In the genomic region with DNA sequence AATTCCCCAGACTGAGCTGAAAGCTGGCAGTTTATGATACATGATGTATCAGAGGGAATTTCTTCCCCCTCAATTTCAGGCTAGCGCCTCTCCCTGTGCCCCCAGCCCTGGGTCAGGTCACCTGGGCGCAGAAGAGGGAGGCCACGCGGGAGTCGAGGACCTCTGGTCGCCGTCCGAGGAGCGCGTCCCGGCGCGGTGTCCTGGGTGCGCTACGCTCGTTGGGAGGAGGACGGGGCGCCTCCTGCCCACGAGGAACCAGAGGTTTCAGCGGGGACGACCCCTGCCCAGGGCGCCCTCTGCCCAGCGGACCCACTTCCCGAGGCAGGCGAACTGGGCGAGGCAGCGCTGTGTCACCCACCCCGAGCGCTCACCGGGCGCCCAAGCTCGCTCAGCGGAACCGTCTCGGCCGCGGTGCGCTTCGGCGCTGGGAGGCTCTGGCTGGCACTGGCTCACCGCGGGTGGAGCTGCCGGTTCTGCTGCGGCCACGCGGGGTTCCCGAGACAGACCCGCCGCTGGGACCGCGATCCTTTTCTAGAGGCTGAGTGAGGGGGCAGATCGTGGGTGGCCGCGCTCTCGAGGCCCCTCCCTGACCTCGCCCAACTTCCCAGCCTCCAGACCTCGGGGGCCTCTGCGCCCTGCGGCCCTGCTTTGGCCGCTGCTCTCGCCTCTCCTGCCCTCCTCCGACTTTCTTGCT, we compare ENCODE assay signal across 8 cellular contexts. TPM values are rescaled to one million over a fixed set of nuclear protein-coding genes. Genes with fewer than 3 reads are reported as not detected.
A peak's percentile ranks its signal among the peaks of the same experiment; 100 is the strongest.
DNase-seq lines count a peak whose midpoint lies in the region; ATAC-seq and TF ChIP-seq lines count a peak whose summit lies in the region.

A gene (minus strand): TSS at position 504 of the 694 bp plus-strand sequence. CDS start 1,556 bp downstream, outside the sequence.

- TF ChIP-seq POLR2A in GM18505 (IDR thresholded peaks at IDR 0.05; ENCODE audit: borderline replicate concordance, extremely low read depth, insufficient read depth, insufficient read length): no peak

- H3K4me2 ChIP-seq in parathyroid adenoma (ENCODE audit: low read length): peak within 1 kb of the TSS; percentile 31

- TF ChIP-seq CTCF in heart right ventricle (IDR thresholded peaks at IDR 0.05): no peak
- no peak for TF ChIP-seq CTCF in parathyroid adenoma (IDR thresholded peaks at IDR 0.05)

- ATAC-seq in SK-N-SH treated with all-trans-retinoic acid at 6 μM for 48 hours (peak; percentile 97), heart right ventricle (peak in 2 of 8 donors; percentile 37 to 70), GM18505 (IDR thresholded peaks at IDR 0.05; ENCODE audit: unreplicated experiment) (no peak)

- H3K9ac ChIP-seq in ES-I3 (ENCODE audit: low read depth, low read length) (peak within 1 kb of the TSS; percentile 56; the same call in 1 of the 2 replicates), parathyroid adenoma (no peak within 1 kb of the TSS)

- H3K27ac ChIP-seq in heart right ventricle (no peak within 1 kb of the TSS), parathyroid adenoma (no peak within 1 kb of the TSS)

- DNase-seq in heart right ventricle (no peak), NCI-H2196 (lab: John Stamatoyannopoulos, UW; ENCODE audit: unreplicated experiment) (no peak)
- no peak for DNase-seq in activated effector memory CD4-positive, alpha-beta T cell treated with anti-CD3 and anti-CD28 coated beads, Interleukin-2, amount 50 U/mL, for 16 hours
- DNase-seq in effector CD8-positive, alpha-beta T cell (lab: John Stamatoyannopoulos, UW): no peak

- H2AFZ ChIP-seq in parathyroid adenoma: peak within 1 kb of the TSS; percentile 30

- WGBS in heart right ventricle, 2 donors: 1 to 4% methylated on average over 60 to 62 of the region's 62 CpGs

- intact Hi-C loops in heart right ventricle (cut with DNase I): no loop called here

- H3K4me3 ChIP-seq in heart right ventricle: peak within 1 kb of the TSS in 9 of 10 donors; percentile 18 to 44 (median 31)
- no peak within 1 kb of the TSS for H3K4me3 ChIP-seq in parathyroid adenoma (ENCODE audit: low read depth, low read length)

- H3K27me3 ChIP-seq in heart right ventricle (peaks cover 9 to 91% (median 66%) of the 10 kb centered on the region in 7 donors), parathyroid adenoma (ENCODE audit: control insufficient read depth, insufficient read depth, low read length) (peaks cover 14% of the 10 kb centered on the region)

- H3K9me3 ChIP-seq in ES-I3 (ENCODE audit: control insufficient read depth, insufficient read depth, low read length) (no peaks in the 10 kb centered on the region), heart right ventricle (no peaks in the 10 kb centered on the region), parathyroid adenoma (ENCODE audit: control insufficient read depth, low read length) (no peaks in the 10 kb centered on the region)

- no peaks in the 10 kb centered on the region for H3K79me2 ChIP-seq in parathyroid adenoma

- H3K4me1 ChIP-seq in ES-I3 (ENCODE audit: insufficient read depth, low read length) (no peaks in the 10 kb centered on the region), heart right ventricle (peaks cover 0 to 8% (median 5%) of the 10 kb centered on the region in 9 donors), parathyroid adenoma (no peaks in the 10 kb centered on the region)

- H3K36me3 ChIP-seq in ES-I3 (ENCODE audit: insufficient read depth, low read length) (no peaks in the 10 kb centered on the region), heart right ventricle (no peaks in the 10 kb centered on the region), parathyroid adenoma (ENCODE audit: control insufficient read depth, insufficient read depth, low read length) (no peaks in the 10 kb centered on the region)

TF ChIP-seq in SK-N-SH treated with all-trans-retinoic acid at 6 μM for 48 hours, 23 proteins besides CTCF, POLR2A, EP300 and RAD21 (continues in another document):
- TF ChIP-seq TCF4 (CRISPR knock-in tag; IDR thresholded peaks at IDR 0.05; ENCODE audit: borderline replicate concordance) (no peak), OSR1 (CRISPR knock-in tag; IDR thresholded peaks at IDR 0.05) (no peak), BACH2 (CRISPR knock-in tag; IDR thresholded peaks at IDR 0.05; ENCODE audit: borderline replicate concordance) (no peak), ZC3H10 (CRISPR knock-in tag; IDR thresholded peaks at IDR 0.05) (no peak), ZFP30 (CRISPR knock-in tag; IDR thresholded peaks at IDR 0.05) (no peak), GLIS3 (CRISPR knock-in tag; IDR thresholded peaks at IDR 0.05) (no peak), ARNTL (CRISPR knock-in tag; IDR thresholded peaks at IDR 0.05; ENCODE audit: borderline replicate concordance, low read depth) (no peak), ZNF8 (CRISPR knock-in tag; IDR thresholded peaks at IDR 0.05) (no peak), PPARA (CRISPR knock-in tag; IDR thresholded peaks at IDR 0.05; ENCODE audit: borderline replicate concordance) (no peak), RARB (CRISPR knock-in tag; IDR thresholded peaks at IDR 0.05) (no peak), ESRRG (CRISPR knock-in tag; IDR thresholded peaks at IDR 0.05) (no peak), CSDC2 (CRISPR knock-in tag; IDR thresholded peaks at IDR 0.05) (no peak)
- TF ChIP-seq, protein P1, sequence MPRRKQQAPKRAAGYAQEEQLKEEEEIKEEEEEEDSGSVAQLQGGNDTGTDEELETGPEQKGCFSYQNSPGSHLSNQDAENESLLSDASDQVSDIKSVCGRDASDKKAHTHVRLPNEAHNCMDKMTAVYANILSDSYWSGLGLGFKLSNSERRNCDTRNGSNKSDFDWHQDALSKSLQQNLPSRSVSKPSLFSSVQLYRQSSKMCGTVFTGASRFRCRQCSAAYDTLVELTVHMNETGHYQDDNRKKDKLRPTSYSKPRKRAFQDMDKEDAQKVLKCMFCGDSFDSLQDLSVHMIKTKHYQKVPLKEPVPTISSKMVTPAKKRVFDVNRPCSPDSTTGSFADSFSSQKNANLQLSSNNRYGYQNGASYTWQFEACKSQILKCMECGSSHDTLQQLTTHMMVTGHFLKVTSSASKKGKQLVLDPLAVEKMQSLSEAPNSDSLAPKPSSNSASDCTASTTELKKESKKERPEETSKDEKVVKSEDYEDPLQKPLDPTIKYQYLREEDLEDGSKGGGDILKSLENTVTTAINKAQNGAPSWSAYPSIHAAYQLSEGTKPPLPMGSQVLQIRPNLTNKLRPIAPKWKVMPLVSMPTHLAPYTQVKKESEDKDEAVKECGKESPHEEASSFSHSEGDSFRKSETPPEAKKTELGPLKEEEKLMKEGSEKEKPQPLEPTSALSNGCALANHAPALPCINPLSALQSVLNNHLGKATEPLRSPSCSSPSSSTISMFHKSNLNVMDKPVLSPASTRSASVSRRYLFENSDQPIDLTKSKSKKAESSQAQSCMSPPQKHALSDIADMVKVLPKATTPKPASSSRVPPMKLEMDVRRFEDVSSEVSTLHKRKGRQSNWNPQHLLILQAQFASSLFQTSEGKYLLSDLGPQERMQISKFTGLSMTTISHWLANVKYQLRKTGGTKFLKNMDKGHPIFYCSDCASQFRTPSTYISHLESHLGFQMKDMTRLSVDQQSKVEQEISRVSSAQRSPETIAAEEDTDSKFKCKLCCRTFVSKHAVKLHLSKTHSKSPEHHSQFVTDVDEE (CRISPR knock-in tag; IDR thresholded peaks at IDR 0.05): no peak
- TF ChIP-seq, protein P2, sequence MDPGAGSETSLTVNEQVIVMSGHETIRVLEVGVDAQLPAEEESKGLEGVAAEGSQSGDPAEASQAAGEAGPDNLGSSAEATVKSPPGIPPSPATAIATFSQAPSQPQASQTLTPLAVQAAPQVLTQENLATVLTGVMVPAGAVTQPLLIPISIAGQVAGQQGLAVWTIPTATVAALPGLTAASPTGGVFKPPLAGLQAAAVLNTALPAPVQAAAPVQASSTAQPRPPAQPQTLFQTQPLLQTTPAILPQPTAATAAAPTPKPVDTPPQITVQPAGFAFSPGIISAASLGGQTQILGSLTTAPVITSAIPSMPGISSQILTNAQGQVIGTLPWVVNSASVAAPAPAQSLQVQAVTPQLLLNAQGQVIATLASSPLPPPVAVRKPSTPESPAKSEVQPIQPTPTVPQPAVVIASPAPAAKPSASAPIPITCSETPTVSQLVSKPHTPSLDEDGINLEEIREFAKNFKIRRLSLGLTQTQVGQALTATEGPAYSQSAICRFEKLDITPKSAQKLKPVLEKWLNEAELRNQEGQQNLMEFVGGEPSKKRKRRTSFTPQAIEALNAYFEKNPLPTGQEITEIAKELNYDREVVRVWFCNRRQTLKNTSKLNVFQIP (CRISPR knock-in tag; IDR thresholded peaks at IDR 0.05; ENCODE audit: borderline replicate concordance, low read depth): no peak
- TF ChIP-seq, protein P3, sequence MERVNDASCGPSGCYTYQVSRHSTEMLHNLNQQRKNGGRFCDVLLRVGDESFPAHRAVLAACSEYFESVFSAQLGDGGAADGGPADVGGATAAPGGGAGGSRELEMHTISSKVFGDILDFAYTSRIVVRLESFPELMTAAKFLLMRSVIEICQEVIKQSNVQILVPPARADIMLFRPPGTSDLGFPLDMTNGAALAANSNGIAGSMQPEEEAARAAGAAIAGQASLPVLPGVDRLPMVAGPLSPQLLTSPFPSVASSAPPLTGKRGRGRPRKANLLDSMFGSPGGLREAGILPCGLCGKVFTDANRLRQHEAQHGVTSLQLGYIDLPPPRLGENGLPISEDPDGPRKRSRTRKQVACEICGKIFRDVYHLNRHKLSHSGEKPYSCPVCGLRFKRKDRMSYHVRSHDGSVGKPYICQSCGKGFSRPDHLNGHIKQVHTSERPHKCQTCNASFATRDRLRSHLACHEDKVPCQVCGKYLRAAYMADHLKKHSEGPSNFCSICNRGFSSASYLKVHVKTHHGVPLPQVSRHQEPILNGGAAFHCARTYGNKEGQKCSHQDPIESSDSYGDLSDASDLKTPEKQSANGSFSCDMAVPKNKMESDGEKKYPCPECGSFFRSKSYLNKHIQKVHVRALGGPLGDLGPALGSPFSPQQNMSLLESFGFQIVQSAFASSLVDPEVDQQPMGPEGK (CRISPR knock-in tag; IDR thresholded peaks at IDR 0.05; ENCODE audit: borderline replicate concordance): no peak
- TF ChIP-seq, protein P4, sequence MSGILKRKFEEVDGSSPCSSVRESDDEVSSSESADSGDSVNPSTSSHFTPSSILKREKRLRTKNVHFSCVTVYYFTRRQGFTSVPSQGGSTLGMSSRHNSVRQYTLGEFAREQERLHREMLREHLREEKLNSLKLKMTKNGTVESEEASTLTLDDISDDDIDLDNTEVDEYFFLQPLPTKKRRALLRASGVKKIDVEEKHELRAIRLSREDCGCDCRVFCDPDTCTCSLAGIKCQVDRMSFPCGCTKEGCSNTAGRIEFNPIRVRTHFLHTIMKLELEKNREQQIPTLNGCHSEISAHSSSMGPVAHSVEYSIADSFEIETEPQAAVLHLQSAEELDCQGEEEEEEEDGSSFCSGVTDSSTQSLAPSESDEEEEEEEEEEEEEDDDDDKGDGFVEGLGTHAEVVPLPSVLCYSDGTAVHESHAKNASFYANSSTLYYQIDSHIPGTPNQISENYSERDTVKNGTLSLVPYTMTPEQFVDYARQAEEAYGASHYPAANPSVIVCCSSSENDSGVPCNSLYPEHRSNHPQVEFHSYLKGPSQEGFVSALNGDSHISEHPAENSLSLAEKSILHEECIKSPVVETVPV (CRISPR knock-in tag; IDR thresholded peaks at IDR 0.05): no peak

RNA-seq across cellular contexts. Expression of the gene that starts here (rescaled TPM):
- total RNA-seq in heart right ventricle: not detected
- polyA plus RNA-seq in heart right ventricle: not detected
